8 cellular contexts compared by ENCODE assay signal in the genomic region with DNA sequence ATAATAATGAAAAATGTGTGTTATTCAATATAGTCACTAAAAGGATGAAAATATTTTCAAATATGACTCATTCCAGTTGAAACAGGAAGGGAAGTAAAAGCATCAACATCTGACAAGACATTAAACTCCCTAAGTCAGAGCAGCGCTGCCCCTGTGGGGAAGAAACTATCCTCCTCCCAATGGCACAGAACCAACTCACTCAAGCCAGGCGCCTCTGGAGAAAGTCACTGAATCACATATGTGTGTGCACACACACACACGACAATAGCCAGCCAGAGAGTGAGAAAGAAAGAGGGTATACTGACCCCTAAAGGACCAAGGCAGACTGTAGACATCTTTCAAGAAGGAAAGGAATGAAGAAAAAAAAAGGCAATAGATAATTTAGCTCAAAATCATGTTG.
A peak's percentile ranks its signal among the peaks of the same experiment; 100 is the strongest.
DNase-seq lines count a peak whose midpoint lies in the region; ATAC-seq, FAIRE-seq and TF ChIP-seq lines count a peak whose summit lies in the region.

No MANE protein-coding gene starts in this region.

- DNase-seq in H54 (ENCODE audit: insufficient read length, low spot score) (peak; percentile 43), SKM-1 (lab: John Stamatoyannopoulos, UW; ENCODE audit: unreplicated experiment) (peak; percentile 34), Right ventricle myocardium superior (peak; percentile 68), smooth muscle cell of the brain vasculature (ENCODE audit: low read depth, low spot score) (peak; percentile 69), iPS-NIHi11 (ENCODE audit: low spot score) (no peak), NK-92 (lab: John Stamatoyannopoulos, UW; ENCODE audit: unreplicated experiment) (no peak)
- DNase-seq in stimulated activated CD4-positive, alpha-beta T cell treated with anti-CD3 and anti-CD28 coated beads, Interleukin-4, amount 100 ng/mL, for 4 hours, result no peak
- no peak for DNase-seq in stimulated activated CD4-positive, alpha-beta T cell treated with anti-CD3 and anti-CD28 coated beads, Interleukin-1b, Interleukin-23, amount 100 ng/mL, for 48 hours

- intact Hi-C loops in Right ventricle myocardium superior (cut with DNase I), result no loop called here

- ATAC-seq in Right ventricle myocardium superior (ENCODE audit: poor library complexity), result peak; percentile 76

- no peak for TF ChIP-seq POLR2A in H54 (IDR thresholded peaks at IDR 0.05; ENCODE audit: low read depth, low read length)

- peak; percentile 33 for FAIRE-seq in H54 (lab: Jason Lieb, UNC)

Comparison
In these comparisons a context has a peak if more than half of its experiments do, and no peak if none do; other contexts are left out.
1. DNase-seq: peak in H54 (single experiment), SKM-1 (single experiment), Right ventricle myocardium superior (single experiment) and smooth muscle cell of the brain vasculature (single experiment); none in stimulated activated CD4-positive, alpha-beta T cell treated with anti-CD3 and anti-CD28 coated beads, Interleukin-4, amount 100 ng/mL, for 4 hours (0 of 2), iPS-NIHi11 (single experiment), NK-92 (single experiment) and stimulated activated CD4-positive, alpha-beta T cell treated with anti-CD3 and anti-CD28 coated beads, Interleukin-1b, Interleukin-23, amount 100 ng/mL, for 48 hours (single experiment).